10 cellular contexts compared by ENCODE assay signal in the genomic region with DNA sequence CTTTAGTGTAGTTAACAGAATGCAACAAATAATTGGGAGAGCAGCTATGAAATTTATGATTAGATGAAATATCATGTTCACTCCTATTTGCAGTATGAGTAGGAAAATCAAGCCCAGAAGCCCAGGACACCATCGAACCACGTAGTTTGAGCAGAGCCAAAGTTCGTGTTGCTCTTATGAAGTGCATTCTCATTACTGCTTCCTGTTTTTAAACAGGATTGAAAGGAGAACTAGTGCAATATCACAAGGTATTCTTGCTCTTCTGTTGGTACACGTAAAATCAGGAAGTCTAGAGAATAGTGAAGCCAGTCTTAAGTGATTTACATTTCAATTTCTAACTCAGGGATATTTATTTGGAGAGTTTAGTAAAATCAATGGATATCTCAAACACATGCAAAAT. TPM values are rescaled to one million over a fixed set of nuclear protein-coding genes. Genes with fewer than 3 reads are reported as not detected.
DNase-seq lines count a peak whose midpoint lies in the region; ATAC-seq, FAIRE-seq and TF ChIP-seq lines count a peak whose summit lies in the region.
"Had no signal": no experiment of that assay in that cellular context is flagged by ENCODE, and none has a peak within 500 bp of the region (broad histone marks: within the 10 kb centered on the region; RNA-seq: fewer than 3 reads in every experiment).

No MANE protein-coding gene starts in this region.

- H3K4me3 ChIP-seq in adrenal gland, result no peak overlapping the region
- H3K4me3 ChIP-seq: neural progenitor cell had no signal

- H3K9me3 ChIP-seq in adrenal gland (replicated peaks in 1 of 3), result no peaks in the 10 kb centered on the region

- 65 to 74% (median 69%) methylated on average over 4 of the region's 4 CpGs for WGBS in adrenal gland, 4 donors

- no peaks in the 10 kb centered on the region for H3K27me3 ChIP-seq in adrenal gland
- H3K27me3 ChIP-seq: neural progenitor cell had no signal

- peak overlapping the region in 1 of 5 donors; percentile 33 for H3K27ac ChIP-seq in adrenal gland
- H3K27ac ChIP-seq: neural progenitor cell had no signal

- intact Hi-C loops in adrenal gland (cut with DNase I), result no loop called here
- intact Hi-C loops in posterior vena cava (cut with DNase I), result no loop called here

- TF ChIP-seq CTCF in adrenal gland (IDR thresholded peaks at IDR 0.05) (no peak), D721Med (IDR thresholded peaks at IDR 0.05; ENCODE audit: insufficient read depth, missing control alignments) (no peak)

- peak overlapping the region; percentile 75 to 91 for H3K27ac Mint-ChIP-seq in activated naive CD4-positive, alpha-beta T cell treated with anti-CD3 and anti-CD28 coated beads, Interleukin-2, amount 50 U/mL, for 72 hours
- H3K27ac Mint-ChIP-seq: neural progenitor cell had no signal

- no peak for FAIRE-seq in D721Med (lab: Jason Lieb, UNC)

- DNase-seq in GDM1 (lab: John Stamatoyannopoulos, UW), result peak; percentile 40
- no peak for DNase-seq in activated naive CD4-positive, alpha-beta T cell treated with anti-CD3 and anti-CD28 coated beads, Interleukin-2, amount 50 U/mL, for 72 hours (ENCODE audit: low spot score in 2 of 2)
- DNase-seq in HCEC 1CT, result no peak
- DNase-seq in adrenal gland, result no peak
- no peak for DNase-seq in D721Med (ENCODE audit: insufficient read length, low spot score)
- DNase-seq in posterior vena cava (ENCODE audit: low spot score), result no peak
- DNase-seq: NCI-H1105 treated with DMSO at 0.1 percent for 48 hours had no signal

- H3K4me1 ChIP-seq in adrenal gland (replicated peaks in 1 of 2), result no peaks in the 10 kb centered on the region
- H3K4me1 ChIP-seq: neural progenitor cell had no signal

- H3K36me3 Mint-ChIP-seq in activated naive CD4-positive, alpha-beta T cell treated with anti-CD3 and anti-CD28 coated beads, Interleukin-2, amount 50 U/mL, for 72 hours, result peaks cover 0 to 12% of the 10 kb centered on the region in 2 donors
- H3K36me3 Mint-ChIP-seq: neural progenitor cell had no signal

- no peaks in the 10 kb centered on the region for H3K9me3 Mint-ChIP-seq in activated naive CD4-positive, alpha-beta T cell treated with anti-CD3 and anti-CD28 coated beads, Interleukin-2, amount 50 U/mL, for 72 hours
- H3K9me3 Mint-ChIP-seq: neural progenitor cell had no signal

- H3K36me3 ChIP-seq in adrenal gland (replicated peaks in 1 of 2), result no peaks in the 10 kb centered on the region
- H3K36me3 ChIP-seq: neural progenitor cell had no signal

- TF ChIP-seq POLR2A in adrenal gland (IDR thresholded peaks at IDR 0.05), result no peak

- ATAC-seq in GM19467 (IDR thresholded peaks at IDR 0.05; ENCODE audit: unreplicated experiment) (peak; percentile 42), HG03342 (IDR thresholded peaks at IDR 0.05; ENCODE audit: unreplicated experiment) (peak; percentile 46)
- peak; percentile 25 to 38 for ATAC-seq in activated naive CD4-positive, alpha-beta T cell treated with anti-CD3 and anti-CD28 coated beads, Interleukin-2, amount 50 U/mL, for 72 hours

RNA-seq across cellular contexts. Expression of a gene that starts 21.1 kb away (rescaled TPM):
- total RNA-seq in activated naive CD4-positive, alpha-beta T cell treated with anti-CD3 and anti-CD28 coated beads, Interleukin-2, amount 50 U/mL, for 72 hours, result 100 to 1,000 TPM in 1 of 2 donors, 10 to 100 TPM in 1; 91.4 to 103 TPM
- total RNA-seq in adrenal gland, result 10 to 100 TPM in 5 of 8 donors, 1 to 10 TPM in 3; 4.7 to 33.8 (median 10.6) TPM
- polyA plus RNA-seq in adrenal gland, result 10 to 100 TPM in 1 of 3 donors, 1 to 10 TPM in 2; 7.5 to 13.0 (median 8.3) TPM
- 10 to 100 TPM; 12.0 to 23.2 TPM for total RNA-seq in posterior vena cava
